13 cellular contexts compared by ENCODE assay signal in genomic region chr1:48875736-48876135, GRCh38.
A peak's percentile ranks its signal among the peaks of the same experiment; 100 is the strongest.
DNase-seq lines count a peak whose midpoint lies in the region; ATAC-seq, FAIRE-seq and TF ChIP-seq lines count a peak whose summit lies in the region.
"Had no signal": no experiment of that assay in that cellular context is flagged by ENCODE, and none has a peak within 500 bp of the region (broad histone marks: within the 10 kb centered on the region; RNA-seq: fewer than 3 reads in every experiment).

No MANE protein-coding gene starts in this region.

- H3K4me1 ChIP-seq in ACC112 (ENCODE audit: control insufficient read depth, insufficient read depth, low read length, unreplicated experiment) (peaks cover 28% of the 10 kb centered on the region), GM23248 (ENCODE audit: insufficient read depth) (peaks cover 28% of the 10 kb centered on the region), astrocyte (ENCODE audit: insufficient read depth, low read length) (peaks cover 15% of the 10 kb centered on the region)

- H3K36me3 ChIP-seq in ACC112 (ENCODE audit: insufficient read depth, low read length) (no peaks in the 10 kb centered on the region), GM23248 (ENCODE audit: low read depth) (no peaks in the 10 kb centered on the region), astrocyte (ENCODE audit: insufficient read depth, low read length) (no peaks in the 10 kb centered on the region)
- H3K36me3 ChIP-seq: BE2C had no signal

- peak overlapping the region; percentile 63 for H2AFZ ChIP-seq in ACC112 (ENCODE audit: low read length, unreplicated experiment)
- H2AFZ ChIP-seq in GM23248, result peak overlapping the region; percentile 43
- H2AFZ ChIP-seq in astrocyte (ENCODE audit: low read depth, low read length), result peak overlapping the region; percentile 21

- FAIRE-seq in astrocyte (lab: Jason Lieb, UNC), result no peak
- FAIRE-seq: D721Med had no signal

- H3K9me2 ChIP-seq in GM23248 (ENCODE audit: insufficient read depth), result no peaks in the 10 kb centered on the region

- H3K9me3 Mint-ChIP-seq in astrocyte (ENCODE audit: unreplicated experiment), result no peaks in the 10 kb centered on the region
- H3K9me3 Mint-ChIP-seq: CD8-positive, alpha-beta T cell had no signal

- peaks cover 18% of the 10 kb centered on the region for H3K4me1 Mint-ChIP-seq in astrocyte (ENCODE audit: low read depth, unreplicated experiment)

- H3K27ac ChIP-seq in ACC112 (ENCODE audit: low read depth, low read length) (0 out of 2 replicates have a peak overlapping the region, but pooled peaks have one; percentile 17), GM23248 (no peak overlapping the region), astrocyte (ENCODE audit: low read depth, low read length) (no peak overlapping the region)

- DNase-seq in GM23248 (no peak), astrocyte (ENCODE audit: low read depth) (no peak), myocyte (ENCODE audit: low read depth) (peak; percentile 8), KG1 (lab: John Stamatoyannopoulos, UW) (no peak), SIG-M5 treated with dmso at 0.1 percent for 504 hours (lab: John Stamatoyannopoulos, UW; ENCODE audit: unreplicated experiment) (no peak)
- DNase-seq: BE2C; CD8-positive, alpha-beta T cell; HCEC 1CT; Kasumi-1 had no signal

- no peaks in the 10 kb centered on the region for H3K79me2 ChIP-seq in ACC112 (ENCODE audit: control insufficient read depth, insufficient read depth, low read length, unreplicated experiment)
- no peaks in the 10 kb centered on the region for H3K79me2 ChIP-seq in GM23248 (ENCODE audit: insufficient read depth)
- no peaks in the 10 kb centered on the region for H3K79me2 ChIP-seq in astrocyte (ENCODE audit: insufficient read depth, low read length)

- H3K9ac ChIP-seq in GM23248 (no peak overlapping the region), astrocyte (ENCODE audit: low read length) (no peak overlapping the region)

- H3K4me2 ChIP-seq in GM23248 (ENCODE audit: unreplicated experiment), result peak overlapping the region; percentile 21
- no peak overlapping the region for H3K4me2 ChIP-seq in astrocyte (ENCODE audit: low read length)

- in situ Hi-C loops in GM23248 (cut with MboI), result no loop called here

- H3K36me3 Mint-ChIP-seq in astrocyte (ENCODE audit: low read depth, unreplicated experiment), result no peaks in the 10 kb centered on the region
- H3K36me3 Mint-ChIP-seq: CD8-positive, alpha-beta T cell had no signal

- no peak overlapping the region for H3K4me3 Mint-ChIP-seq in astrocyte (ENCODE audit: unreplicated experiment)
- H3K4me3 Mint-ChIP-seq: CD8-positive, alpha-beta T cell had no signal

- peaks cover 18% of the 10 kb centered on the region for H3F3A ChIP-seq in GM23248 (ENCODE audit: insufficient read depth)

- no peaks in the 10 kb centered on the region for H4K20me1 ChIP-seq in GM23248 (ENCODE audit: insufficient read depth)
- H4K20me1 ChIP-seq in astrocyte (ENCODE audit: insufficient read depth, low read length), result no peaks in the 10 kb centered on the region

- H3K4me3 ChIP-seq in ACC112 (ENCODE audit: low read depth, low read length) (no peak overlapping the region), GM23248 (no peak overlapping the region), astrocyte (ENCODE audit: insufficient read depth, low read depth, low read length) (no peak overlapping the region)

- no peak for ATAC-seq in HG03025 (IDR thresholded peaks at IDR 0.05; ENCODE audit: low FRiP score, unreplicated experiment)
- no peak for ATAC-seq in GM19023 (IDR thresholded peaks at IDR 0.05; ENCODE audit: unreplicated experiment)
- ATAC-seq: CD8-positive, alpha-beta T cell had no signal

- no peak for TF ChIP-seq CTCF in astrocyte (IDR thresholded peaks at IDR 0.05; ENCODE audit: insufficient read depth, low read depth, low read length)

- H3K27ac Mint-ChIP-seq in astrocyte (ENCODE audit: unreplicated experiment), result no peak overlapping the region
- H3K27ac Mint-ChIP-seq: CD8-positive, alpha-beta T cell had no signal

- H3K27me3 ChIP-seq in ACC112 (ENCODE audit: insufficient read depth, low read length) (no peaks in the 10 kb centered on the region), GM23248 (replicated peaks; ENCODE audit: insufficient read depth) (no peaks in the 10 kb centered on the region), astrocyte (ENCODE audit: insufficient read depth, low read length) (no peaks in the 10 kb centered on the region)
- H3K27me3 ChIP-seq: BE2C had no signal

- H3K9me3 ChIP-seq in GM23248 (ENCODE audit: low read depth) (no peaks in the 10 kb centered on the region), astrocyte (ENCODE audit: insufficient read depth, low read depth, low read length) (no peaks in the 10 kb centered on the region)
- H3K9me3 ChIP-seq: BE2C had no signal

- peaks cover 2% of the 10 kb centered on the region for H3K27me3 Mint-ChIP-seq in astrocyte (ENCODE audit: low read depth, unreplicated experiment)

- WGBS in GM23248 (ENCODE audit: low coverage in 1 of 2, low lambda C conversion rate in 2 of 2, missing lambda C conversion rate in 2 of 2), 2 experiments, result 92 to 93% methylated on average over 4 of the region's 4 CpGs
